8 cellular contexts compared by ENCODE assay signal in genomic region chr11:9613830-9614762, GRCh38. TPM values are rescaled to one million over a fixed set of nuclear protein-coding genes. Genes with fewer than 3 reads are reported as not detected.
A peak's percentile ranks its signal among the peaks of the same experiment; 100 is the strongest.
DNase-seq lines count a peak whose midpoint lies in the region; ATAC-seq and TF ChIP-seq lines count a peak whose summit lies in the region.

No MANE protein-coding gene starts in this region.

- ATAC-seq in GM21737 (IDR thresholded peaks at IDR 0.05; ENCODE audit: unreplicated experiment) (peak; percentile 70), thoracic aorta (ENCODE audit: insufficient number of reproducible peaks, low FRiP score, low read depth) (peak; percentile 60)

- H3K9ac ChIP-seq in SK-N-MC (ENCODE audit: insufficient read length): peak overlapping the region; percentile 88

- DNase-seq in ELR (ENCODE audit: low read depth): peak; percentile 84
- peak; percentile 91 for DNase-seq in KBM-7
- DNase-seq in SK-N-MC (ENCODE audit: low read depth, low spot score): no peak
- peak; percentile 89 for DNase-seq in glomerular visceral epithelial cell (ENCODE audit: extremely low spot score)
- DNase-seq in osteoblast (ENCODE audit: insufficient read length, low spot score, missing footprints): peak; percentile 93
- peak; percentile 51 for DNase-seq in thoracic aorta (ENCODE audit: low spot score)

- in situ Hi-C loops in KBM-7 (cut with MboI; ENCODE audit: low pct_unique_long_range_greater_than_20kb, low sequenced_read_pairs): loop anchor here (10.0 kb wide), 1 partner anchor 131 kb away; no protein-coding TSS in a partner anchor

- peak overlapping the region; percentile 99 for H3K27ac Mint-ChIP-seq in activated naive CD4-positive, alpha-beta T cell treated with anti-CD3 and anti-CD28 coated beads, Interleukin-2, amount 50 U/mL, for 24 hours

- H3K9me3 Mint-ChIP-seq in activated naive CD4-positive, alpha-beta T cell treated with anti-CD3 and anti-CD28 coated beads, Interleukin-2, amount 50 U/mL, for 24 hours: no peaks in the 10 kb centered on the region

- H3K27ac ChIP-seq in SK-N-MC: peak overlapping the region; percentile 98
- H3K27ac ChIP-seq in osteoblast (ENCODE audit: low read depth, low read length): peak overlapping the region; percentile 97
- peak overlapping the region; percentile 97 to 99 for H3K27ac ChIP-seq in thoracic aorta

- no peaks in the 10 kb centered on the region for H3K27me3 Mint-ChIP-seq in activated naive CD4-positive, alpha-beta T cell treated with anti-CD3 and anti-CD28 coated beads, Interleukin-2, amount 50 U/mL, for 24 hours

- no peaks in the 10 kb centered on the region for H3K27me3 ChIP-seq in osteoblast (ENCODE audit: insufficient read depth, low read length)
- no peaks in the 10 kb centered on the region for H3K27me3 ChIP-seq in thoracic aorta (replicated peaks; ENCODE audit: insufficient read depth)

- H2AFZ ChIP-seq in osteoblast (ENCODE audit: low read length): peak overlapping the region; percentile 86

- peak overlapping the region; percentile 86 for H3K4me2 ChIP-seq in osteoblast (ENCODE audit: insufficient read depth, low read length)

- no peaks in the 10 kb centered on the region for H3K79me2 ChIP-seq in osteoblast (ENCODE audit: insufficient read depth, low read length)

- H3K4me1 Mint-ChIP-seq in activated naive CD4-positive, alpha-beta T cell treated with anti-CD3 and anti-CD28 coated beads, Interleukin-2, amount 50 U/mL, for 24 hours: peaks cover 26% of the 10 kb centered on the region

- H3K36me3 ChIP-seq in SK-N-MC (ENCODE audit: insufficient read depth, low read length): no peaks in the 10 kb centered on the region
- H3K36me3 ChIP-seq in osteoblast (ENCODE audit: insufficient read depth, low read length): no peaks in the 10 kb centered on the region
- H3K36me3 ChIP-seq in thoracic aorta: no peaks in the 10 kb centered on the region

- H4K20me1 ChIP-seq in osteoblast (ENCODE audit: insufficient read depth, low read length): no peaks in the 10 kb centered on the region

- H3K9me3 ChIP-seq in SK-N-MC (ENCODE audit: low read depth, low read length) (no peaks in the 10 kb centered on the region), osteoblast (ENCODE audit: low read depth, low read length) (no peaks in the 10 kb centered on the region), thoracic aorta (no peaks in the 10 kb centered on the region)

- H3K4me3 ChIP-seq in SK-N-MC (peak overlapping the region; percentile 87), osteoblast (ENCODE audit: insufficient read depth, low read length) (peak overlapping the region; percentile 72), thoracic aorta (peak overlapping the region; percentile 68)

- H3K4me1 ChIP-seq in osteoblast (ENCODE audit: insufficient read depth, low read length) (peaks cover 34% of the 10 kb centered on the region), thoracic aorta (ENCODE audit: control insufficient read depth in 1 of 2, low read depth in 2 of 2) (peaks cover 18 to 25% of the 10 kb centered on the region in 2 donors)

- peak overlapping the region; percentile 96 for H3K4me3 Mint-ChIP-seq in activated naive CD4-positive, alpha-beta T cell treated with anti-CD3 and anti-CD28 coated beads, Interleukin-2, amount 50 U/mL, for 24 hours

- H3K36me3 Mint-ChIP-seq in activated naive CD4-positive, alpha-beta T cell treated with anti-CD3 and anti-CD28 coated beads, Interleukin-2, amount 50 U/mL, for 24 hours: no peaks in the 10 kb centered on the region

- peak; percentile 62 for TF ChIP-seq CTCF in osteoblast (IDR thresholded peaks at IDR 0.05; ENCODE audit: extremely low read depth, low read depth, low read length)
- TF ChIP-seq CTCF in thoracic aorta (IDR thresholded peaks at IDR 0.05): peak; percentile 79

RNA-seq across cellular contexts. Expression of gene WEE1, which starts 40.6 kb away (rescaled TPM):
- total RNA-seq in osteoblast: 28.3 and 32.2 TPM in 2 replicates
- total RNA-seq in thoracic aorta: 10 to 100 TPM; 36.9 to 44.3 TPM

RNA-seq across cellular contexts. Expression of gene SWAP70, which starts 49.8 kb away (rescaled TPM):
- total RNA-seq in osteoblast: 55.4 and 62.2 TPM in 2 replicates
- 10 to 100 TPM; 33.4 to 64.6 TPM for total RNA-seq in thoracic aorta
